In genomic region chr12:63292476-63293228, GRCh38 we compare ENCODE assay signal across 19 cellular contexts.
"Had no signal": no experiment of that assay in that cellular context is flagged by ENCODE, and none has a peak within 500 bp of the region (broad histone marks: within the 10 kb centered on the region; RNA-seq: fewer than 3 reads in every experiment).

No MANE protein-coding gene starts in this region.

- H3K4me1 ChIP-seq: breast epithelium, lower lobe of right lung, suprapubic skin had no signal

- DNase-seq: activated CD4-positive, alpha-beta T cell treated with anti-CD3 and anti-CD28 coated beads, Interleukin-2, amount 10 ng/mL, durations not matched to agents 7 days and 5 days; activated CD8-positive, alpha-beta T cell treated with anti-CD3 and anti-CD28 coated beads, Interleukin-2, amount 10 ng/mL, durations not matched to agents 7 days and 5 days; activated naive CD4-positive, alpha-beta T cell treated with anti-CD3 and anti-CD28 coated beads, Interleukin-2, amount 10 ng/mL, durations not matched to agents 7 days and 5 days; activated naive CD8-positive, alpha-beta T cell treated with anti-CD3 and anti-CD28 coated beads, Interleukin-2, amount 50 U/mL, for 24 hours; activated T-cell treated with anti-CD3 and anti-CD28 coated beads, Interleukin-2, amount 50 U/mL, for 24 hours; aorta; cortex of kidney; effector memory CD4-positive, alpha-beta T cell; foreskin keratinocyte; hippocampal formation; lower lobe of right lung; nephron progenitor cell; nucleus accumbens; right cardiac atrium; stimulated activated CD4-positive, alpha-beta T cell treated with anti-CD3 and anti-CD28 coated beads, Interleukin-2, amount 100 ng/mL, for 48 hours; stimulated activated naive CD8-positive, alpha-beta T cell treated with anti-CD3 and anti-CD28 coated beads, Interleukin-15, amount 100 ng/mL, for 72 hours had no signal

- H3K27ac ChIP-seq: breast epithelium, foreskin keratinocyte, lower lobe of right lung, suprapubic skin had no signal

- H3K4me3 ChIP-seq: breast epithelium, lower lobe of right lung, suprapubic skin had no signal

- H3K36me3 ChIP-seq: breast epithelium, lower lobe of right lung, suprapubic skin had no signal

- H3K27me3 ChIP-seq: breast epithelium, foreskin keratinocyte, suprapubic skin had no signal

- ATAC-seq: activated CD4-positive, CD25-positive, alpha-beta regulatory T cell treated with anti-CD3 and anti-CD28 coated beads, Interleukin-2, amount 50 U/mL, for 24 hours; activated CD8-positive, alpha-beta T cell treated with anti-CD3 and anti-CD28 coated beads, Interleukin-2, amount 10 ng/mL, durations not matched to agents 7 days and 5 days; activated naive CD8-positive, alpha-beta T cell treated with anti-CD3 and anti-CD28 coated beads, Interleukin-2, amount 50 U/mL, for 24 hours; foreskin keratinocyte; lower lobe of right lung; right cardiac atrium; stimulated activated naive CD8-positive, alpha-beta T cell treated with anti-CD3 and anti-CD28 coated beads, Interleukin-15, amount 100 ng/mL, for 72 hours had no signal

- H3K9me3 ChIP-seq: breast epithelium, lower lobe of right lung, suprapubic skin had no signal
